27 cellular contexts compared by ENCODE assay signal in the genomic region with DNA sequence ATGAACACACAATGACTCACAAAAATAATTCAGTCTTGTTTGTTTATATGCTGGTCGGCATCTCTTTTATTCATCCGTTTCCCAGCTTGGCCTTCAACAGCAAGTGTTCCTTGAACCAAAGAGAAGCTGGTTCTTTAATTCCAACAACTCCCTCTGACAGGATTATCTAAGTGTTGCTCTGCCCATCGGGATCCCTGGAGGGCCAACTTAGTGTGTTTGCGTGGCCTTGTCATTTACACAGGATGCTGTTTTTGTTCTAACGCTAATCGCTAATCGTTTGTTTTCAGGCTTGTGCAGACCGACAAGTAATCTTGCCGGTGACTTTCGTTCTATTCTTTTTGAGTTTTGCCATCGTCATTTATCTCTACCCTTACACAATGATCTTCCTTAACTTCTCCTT.
"Had no signal": no experiment of that assay in that cellular context is flagged by ENCODE, and none has a peak within 500 bp of the region (broad histone marks: within the 10 kb centered on the region; RNA-seq: fewer than 3 reads in every experiment).

No MANE protein-coding gene starts in this region.

- H3K9me3 ChIP-seq: breast epithelium, esophagus muscularis mucosa, pancreas, prostate gland, sigmoid colon, suprapubic skin, tibial artery, upper lobe of right lung had no signal

- H3K27ac ChIP-seq: breast epithelium, esophagus muscularis mucosa, pancreas, prostate gland, sigmoid colon, suprapubic skin, tibial artery, upper lobe of right lung had no signal

- H3K36me3 ChIP-seq: breast epithelium, esophagus muscularis mucosa, pancreas, prostate gland, sigmoid colon, suprapubic skin, tibial artery, upper lobe of right lung had no signal

- H3K4me1 Mint-ChIP-seq: activated CD4-positive, alpha-beta T cell treated with anti-CD3 and anti-CD28 coated beads for 36 hours had no signal

- H3K4me1 ChIP-seq: breast epithelium, esophagus muscularis mucosa, pancreas, prostate gland, sigmoid colon, suprapubic skin, tibial artery, upper lobe of right lung had no signal

- H3K4me3 ChIP-seq: breast epithelium, esophagus muscularis mucosa, pancreas, prostate gland, sigmoid colon, suprapubic skin, tibial artery, upper lobe of right lung had no signal

- H3K4me3 Mint-ChIP-seq: activated CD4-positive, alpha-beta T cell treated with anti-CD3 and anti-CD28 coated beads for 36 hours; activated CD8-positive, alpha-beta T cell treated with anti-CD3 and anti-CD28 coated beads, Interleukin-2, amount 10 ng/mL, durations not matched to agents 7 days and 5 days; activated naive CD4-positive, alpha-beta T cell treated with anti-CD3 and anti-CD28 coated beads for 36 hours; dendritic cell treated with granulocyte-macrophage colony-stimulating factor and Interleukin-4, amounts not matched to agents 40 ng/mL and 50 ng/mL, for 4 days; nephron; T-helper 2 cell treated with Interferon-gamma antibody and Interleukin-4, amounts not matched to agents 5 μg/mL and 100 μg/mL, for 36 hours had no signal

- H3K27ac Mint-ChIP-seq: activated CD4-positive, alpha-beta T cell treated with anti-CD3 and anti-CD28 coated beads for 36 hours; activated CD8-positive, alpha-beta T cell treated with anti-CD3 and anti-CD28 coated beads, Interleukin-2, amount 10 ng/mL, durations not matched to agents 7 days and 5 days; activated naive CD4-positive, alpha-beta T cell treated with anti-CD3 and anti-CD28 coated beads for 36 hours; dendritic cell treated with granulocyte-macrophage colony-stimulating factor and Interleukin-4, amounts not matched to agents 40 ng/mL and 50 ng/mL, for 4 days; nephron; T-helper 2 cell treated with Interferon-gamma antibody and Interleukin-4, amounts not matched to agents 5 μg/mL and 100 μg/mL, for 36 hours had no signal

- H3K27me3 ChIP-seq: breast epithelium, esophagus muscularis mucosa, pancreas, sigmoid colon, suprapubic skin, upper lobe of right lung had no signal

- ATAC-seq: activated CD4-positive, alpha-beta T cell treated with anti-CD3 and anti-CD28 coated beads for 36 hours; activated CD8-positive, alpha-beta T cell treated with anti-CD3 and anti-CD28 coated beads, Interleukin-2, amount 10 ng/mL, durations not matched to agents 7 days and 5 days; left colon; pancreas; upper lobe of right lung had no signal

- DNase-seq: activated CD4-positive, alpha-beta T cell treated with anti-CD3 and anti-CD28 coated beads for 36 hours; activated CD4-positive, CD25-positive, alpha-beta regulatory T cell; activated CD8-positive, alpha-beta T cell treated with anti-CD3 and anti-CD28 coated beads, Interleukin-2, amount 10 ng/mL, durations not matched to agents 7 days and 5 days; activated effector memory CD4-positive, alpha-beta T cell treated with anti-CD3 and anti-CD28 coated beads, Interleukin-2, amount 50 U/mL, for 16 hours; activated naive CD4-positive, alpha-beta T cell treated with anti-CD3 and anti-CD28 coated beads for 36 hours; amniotic stem cell; central memory CD4-positive, alpha-beta T cell; head of caudate nucleus; hippocampal formation; kidney; left colon; mammary epithelial cell; pancreas; sigmoid colon; small intestine; stimulated activated CD4-positive, alpha-beta T cell treated with anti-CD3 and anti-CD28 coated beads, Interleukin-1b, Interleukin-23, amount 100 ng/mL, for 48 hours; stimulated activated naive CD4-positive, alpha-beta T cell; T-helper 1 cell; tibial artery; upper lobe of right lung had no signal

- H3K9me3 Mint-ChIP-seq: activated naive CD4-positive, alpha-beta T cell treated with anti-CD3 and anti-CD28 coated beads for 36 hours; dendritic cell treated with granulocyte-macrophage colony-stimulating factor and Interleukin-4, amounts not matched to agents 40 ng/mL and 50 ng/mL, for 4 days; nephron; T-helper 2 cell treated with Interferon-gamma antibody and Interleukin-4, amounts not matched to agents 5 μg/mL and 100 μg/mL, for 36 hours had no signal
